Comparison of ENCODE assay signal across 11 cellular contexts in genomic region chr1:45334308-45335245, GRCh38. TPM values are rescaled to one million over a fixed set of nuclear protein-coding genes. Genes with fewer than 3 reads are reported as not detected.
DNase-seq lines count a peak whose midpoint lies in the region; ATAC-seq lines count a peak whose summit lies in the region.
"Had no signal": no experiment of that assay in that cellular context is flagged by ENCODE, and none has a peak within 500 bp of the region (broad histone marks: within the 10 kb centered on the region; RNA-seq: fewer than 3 reads in every experiment).

No MANE protein-coding gene starts in this region.

- peaks cover 43% of the 10 kb centered on the region for H3K36me3 Mint-ChIP-seq in activated CD4-positive, alpha-beta memory T cell treated with anti-CD3 and anti-CD28 coated beads, Interleukin-2, amount 10 ng/mL, durations not matched to agents 7 days and 5 days (ENCODE audit: low read depth)
- peaks cover 16% of the 10 kb centered on the region for H3K36me3 Mint-ChIP-seq in activated CD4-positive, alpha-beta memory T cell treated with anti-CD3 and anti-CD28 coated beads for 36 hours

- peak; percentile 54 for ATAC-seq in sciatic nerve
- no peak for ATAC-seq in GM21723 (IDR thresholded peaks at IDR 0.05; ENCODE audit: unreplicated experiment)
- ATAC-seq in HG02840 (IDR thresholded peaks at IDR 0.05; ENCODE audit: low FRiP score, unreplicated experiment), result no peak

- in situ Hi-C loops in SK-MEL-5 (cut with HindIII; ENCODE audit: low pct_unique_long_range_greater_than_20kb, low sequenced_read_pairs), result no loop called here

- DNase-seq in activated CD4-positive, alpha-beta memory T cell treated with anti-CD3 and anti-CD28 coated beads, Interleukin-2, amount 10 ng/mL, durations not matched to agents 7 days and 5 days, result peak; percentile 37
- DNase-seq in activated CD4-positive, alpha-beta memory T cell treated with anti-CD3 and anti-CD28 coated beads for 36 hours, result no peak
- peak; percentile 68 for DNase-seq in SK-MEL-5 (ENCODE audit: low read depth, low spot score)
- DNase-seq in foreskin melanocyte, result peak; percentile 87
- no peak for DNase-seq in sciatic nerve (ENCODE audit: low spot score)
- DNase-seq in NCI-H1048 (lab: John Stamatoyannopoulos, UW), result no peak
- DNase-seq: ACHN, NCI-H526 treated with DMSO at 0.1 percent for 48 hours, uterus had no signal

- no peaks in the 10 kb centered on the region for H3K27me3 Mint-ChIP-seq in activated CD4-positive, alpha-beta memory T cell treated with anti-CD3 and anti-CD28 coated beads, Interleukin-2, amount 10 ng/mL, durations not matched to agents 7 days and 5 days
- H3K27me3 Mint-ChIP-seq in activated CD4-positive, alpha-beta memory T cell treated with anti-CD3 and anti-CD28 coated beads for 36 hours, result no peaks in the 10 kb centered on the region

- no peaks in the 10 kb centered on the region for H3K9me3 Mint-ChIP-seq in activated CD4-positive, alpha-beta memory T cell treated with anti-CD3 and anti-CD28 coated beads, Interleukin-2, amount 10 ng/mL, durations not matched to agents 7 days and 5 days
- H3K9me3 Mint-ChIP-seq in activated CD4-positive, alpha-beta memory T cell treated with anti-CD3 and anti-CD28 coated beads for 36 hours, result no peaks in the 10 kb centered on the region

- peak overlapping the region; percentile 48 for H3K27ac Mint-ChIP-seq in activated CD4-positive, alpha-beta memory T cell treated with anti-CD3 and anti-CD28 coated beads, Interleukin-2, amount 10 ng/mL, durations not matched to agents 7 days and 5 days
- no peak overlapping the region for H3K27ac Mint-ChIP-seq in activated CD4-positive, alpha-beta memory T cell treated with anti-CD3 and anti-CD28 coated beads for 36 hours

- H3K4me3 Mint-ChIP-seq in activated CD4-positive, alpha-beta memory T cell treated with anti-CD3 and anti-CD28 coated beads, Interleukin-2, amount 10 ng/mL, durations not matched to agents 7 days and 5 days, result no peak overlapping the region
- no peak overlapping the region for H3K4me3 Mint-ChIP-seq in activated CD4-positive, alpha-beta memory T cell treated with anti-CD3 and anti-CD28 coated beads for 36 hours

- intact Hi-C loops in activated CD4-positive, alpha-beta memory T cell treated with anti-CD3 and anti-CD28 coated beads for 36 hours (cut with micrococcal nuclease), result no loop called here
- intact Hi-C loops in sciatic nerve (cut with DNase I), result no loop called here

- POLR2A ChIA-PET in activated CD4-positive, alpha-beta memory T cell treated with anti-CD3 and anti-CD28 coated beads, Interleukin-2, amount 10 ng/mL, durations not matched to agents 7 days and 5 days (lab: Charles Lee), result interaction anchor here (0.9 to 1.4 kb wide), 4 partner anchors 8 to 613 kb away, joined by 3 to 5 read pairs (median 4); partner anchors contain the start of genes HPDL and PRDX1
- POLR2A ChIA-PET in activated CD4-positive, alpha-beta memory T cell treated with anti-CD3 and anti-CD28 coated beads for 36 hours (lab: Charles Lee), result no interaction called here

- peaks cover 44% of the 10 kb centered on the region for H3K4me1 Mint-ChIP-seq in activated CD4-positive, alpha-beta memory T cell treated with anti-CD3 and anti-CD28 coated beads, Interleukin-2, amount 10 ng/mL, durations not matched to agents 7 days and 5 days
- H3K4me1 Mint-ChIP-seq in activated CD4-positive, alpha-beta memory T cell treated with anti-CD3 and anti-CD28 coated beads for 36 hours (ENCODE audit: low read depth), result peaks cover 21% of the 10 kb centered on the region

- CTCF ChIA-PET in activated CD4-positive, alpha-beta memory T cell treated with anti-CD3 and anti-CD28 coated beads, Interleukin-2, amount 10 ng/mL, durations not matched to agents 7 days and 5 days (lab: Charles Lee), result interaction anchor here (0.6 to 1.5 kb wide), 5 partner anchors 8 to 249 kb away, joined by 3 read pairs; partner anchors contain the start of gene HPDL
- CTCF ChIA-PET in activated CD4-positive, alpha-beta memory T cell treated with anti-CD3 and anti-CD28 coated beads for 36 hours (lab: Charles Lee), result interaction anchor here (1.2 kb wide), 1 partner anchor 35 kb away, joined by 4 read pairs; no protein-coding TSS in a partner anchor

RNA-seq across cellular contexts. Expression of gene TOE1, which starts 5.4 kb away (rescaled TPM):
- total RNA-seq in activated CD4-positive, alpha-beta memory T cell treated with anti-CD3 and anti-CD28 coated beads, Interleukin-2, amount 10 ng/mL, durations not matched to agents 7 days and 5 days, result 10 to 100 TPM; 16.6 to 18.3 TPM
- 10 to 100 TPM; 22.8 to 23.1 TPM for total RNA-seq in activated CD4-positive, alpha-beta memory T cell treated with anti-CD3 and anti-CD28 coated beads for 36 hours
- 10.5 and 13.5 TPM in 2 replicates for total RNA-seq in SK-MEL-5 (2014; rRNA removed; shearing (Covaris generic))
- polyA plus RNA-seq in SK-MEL-5 (2015; cell fraction: cytosol; rRNA removed), result 15.1 and 15.8 TPM in 2 replicates
- 21.0 and 32.2 TPM in 2 replicates for polyA plus RNA-seq in SK-MEL-5 (2015; cell fraction: nucleus; rRNA removed)
- 8.8 TPM for total RNA-seq in sciatic nerve

RNA-seq across cellular contexts. Expression of gene MUTYH, which starts 5.7 kb away (rescaled TPM):
- total RNA-seq in activated CD4-positive, alpha-beta memory T cell treated with anti-CD3 and anti-CD28 coated beads, Interleukin-2, amount 10 ng/mL, durations not matched to agents 7 days and 5 days, result 10 to 100 TPM; 37.2 to 39.2 TPM
- 10 to 100 TPM; 49.2 to 51.8 TPM for total RNA-seq in activated CD4-positive, alpha-beta memory T cell treated with anti-CD3 and anti-CD28 coated beads for 36 hours
- total RNA-seq in SK-MEL-5 (2014; rRNA removed; shearing (Covaris generic)), result 12.4 and 13.0 TPM in 2 replicates
- 14.0 and 14.8 TPM in 2 replicates for polyA plus RNA-seq in SK-MEL-5 (2015; cell fraction: cytosol; rRNA removed)
- polyA plus RNA-seq in SK-MEL-5 (2015; cell fraction: nucleus; rRNA removed), result 168 and 169 TPM in 2 replicates
- 37.5 TPM for total RNA-seq in sciatic nerve

RNA-seq across cellular contexts. Expression of gene HPDL, which starts 7.9 kb away (rescaled TPM):
- total RNA-seq in activated CD4-positive, alpha-beta memory T cell treated with anti-CD3 and anti-CD28 coated beads, Interleukin-2, amount 10 ng/mL, durations not matched to agents 7 days and 5 days, result 1 to 10 TPM; 5.5 to 5.6 TPM
- total RNA-seq in activated CD4-positive, alpha-beta memory T cell treated with anti-CD3 and anti-CD28 coated beads for 36 hours, result 10 to 100 TPM; 12.7 to 14.3 TPM
- not detected in 2 replicates for total RNA-seq in SK-MEL-5 (2014; rRNA removed; shearing (Covaris generic))
- 0.13 TPM in 1 of 2 replicates, not detected in the other for polyA plus RNA-seq in SK-MEL-5 (2015; cell fraction: cytosol; rRNA removed)
- not detected in 2 replicates for polyA plus RNA-seq in SK-MEL-5 (2015; cell fraction: nucleus; rRNA removed)
- 2.3 TPM for total RNA-seq in sciatic nerve

Comparison
In these comparisons a context has a peak if more than half of its experiments do, and no peak if none do; other contexts are left out.
1. DNase-seq: peak in activated CD4-positive, alpha-beta memory T cell treated with anti-CD3 and anti-CD28 coated beads, Interleukin-2, amount 10 ng/mL, durations not matched to agents 7 days and 5 days (single experiment), SK-MEL-5 (single experiment) and foreskin melanocyte (single experiment); none in activated CD4-positive, alpha-beta memory T cell treated with anti-CD3 and anti-CD28 coated beads for 36 hours (single experiment), sciatic nerve (single experiment) and NCI-H1048 (single experiment).